In genomic region chr2:21118302-21118920, GRCh38 we compare ENCODE assay signal across 8 cellular contexts. TPM values are rescaled to one million over a fixed set of nuclear protein-coding genes. Genes with fewer than 3 reads are reported as not detected.
DNase-seq lines count a peak whose midpoint lies in the region; ATAC-seq, FAIRE-seq and TF ChIP-seq lines count a peak whose summit lies in the region.

No MANE protein-coding gene starts in this region.

- H3K9me3 ChIP-seq in A549 (no peaks in the 10 kb centered on the region), gastrocnemius medialis (no peaks in the 10 kb centered on the region)

- no peak overlapping the region for H3K4me2 ChIP-seq in A549

- POLR2A ChIA-PET in A549 (lab: Yijun Ruan, JAX), result no interaction called here

- H3K4me1 ChIP-seq in A549 (no peaks in the 10 kb centered on the region), gastrocnemius medialis (no peaks in the 10 kb centered on the region)

- TF ChIP-seq POLR2A in A549 (IDR thresholded peaks at IDR 0.05; ENCODE audit: low read length) (no peak), gastrocnemius medialis (IDR thresholded peaks at IDR 0.05) (no peak)

- intact Hi-C loops in gastrocnemius medialis (cut with DNase I; ENCODE audit: low total_unique reads), result loop anchor here (1.0 to 5.0 kb wide), 3 partner anchors 75 to 458 kb away; no protein-coding TSS in a partner anchor

- no peak overlapping the region for H3K4me3 ChIP-seq in A549
- H3K4me3 ChIP-seq in Jurkat, Clone E6-1 (ENCODE audit: low read length), result no peak overlapping the region
- no peak overlapping the region for H3K4me3 ChIP-seq in gastrocnemius medialis

- in situ Hi-C loops in gastrocnemius medialis (cut with MboI; ENCODE audit: low sequenced_read_pairs in 4 of 4), result loop anchor here (5.0 to 25.0 kb wide), 6 partner anchors 66 to 456 kb away; partner anchors contain the start of genes GDF7 (in 3 of the 4), APOB (in 1 of the 4) and HS1BP3 (in 1 of the 4)

- FAIRE-seq in A549 (lab: Jason Lieb, UNC), result peak; percentile 72

- 15% methylated on average over 3 of the region's 3 CpGs for WGBS in A549 (ENCODE audit: missing lambda C conversion rate)

- no peaks in the 10 kb centered on the region for H3K27me3 ChIP-seq in gastrocnemius medialis

- peak; percentile 91 to 92; a peak in 5 of 6 replicates for ATAC-seq in A549
- peak; percentile 36 to 49 for ATAC-seq in gastrocnemius medialis
- no peak for ATAC-seq in HG02642 (IDR thresholded peaks at IDR 0.05; ENCODE audit: poor library complexity, unreplicated experiment)

- DNase-seq in A549 (ENCODE audit: low read depth in 1 of 2, low spot score in 1 of 2) (peak; percentile 18 to 46), GM10266 (ENCODE audit: extremely low spot score) (peak; percentile 34), SW480 (ENCODE audit: low spot score) (peak; percentile 69), glomerular visceral epithelial cell (ENCODE audit: extremely low spot score) (peak; percentile 11), gastrocnemius medialis (peak in 1 of 2 donors; percentile 27), cerebellar nuclear complex (lab: John Stamatoyannopoulos, UW) (no peak)
- DNase-seq in Jurkat, Clone E6-1 (ENCODE audit: low read depth, low spot score), result peak; percentile 25

- TF ChIP-seq EP300 in A549 (IDR thresholded peaks at IDR 0.05), result no peak

- peak; percentile 64 to 73 for TF ChIP-seq RAD21 in A549 (conservative IDR thresholded peaks at IDR 0.05 in 1 of 2, IDR thresholded peaks at IDR 0.05 in 1 of 2)

- CTCF ChIA-PET in A549 (lab: Yijun Ruan, JAX), result interaction anchor here (0.7 to 9.4 kb wide), 12 partner anchors 13 to 462 kb away, joined by 3 to 130 read pairs (median 4); partner anchors contain the start of gene APOB

- no peaks in the 10 kb centered on the region for H3K36me3 ChIP-seq in gastrocnemius medialis

- peak; percentile 59 for TF ChIP-seq CTCF in A549 (IDR thresholded peaks at IDR 0.05)
- TF ChIP-seq CTCF in GM10266 (IDR thresholded peaks at IDR 0.05; ENCODE audit: control insufficient read depth, insufficient read depth, low read depth, missing control alignments), result peak; percentile 27
- TF ChIP-seq CTCF in gastrocnemius medialis (IDR thresholded peaks at IDR 0.05 in 4 of 5, conservative IDR thresholded peaks at IDR 0.05 in 1 of 5), result peak; percentile 25 to 50 (median 48)

- H3K27ac ChIP-seq in A549, result no peak overlapping the region
- H3K27ac ChIP-seq in gastrocnemius medialis, result no peak overlapping the region

TF ChIP-seq in A549, 52 proteins besides CTCF, POLR2A, EP300 and RAD21:
- no peak for TF ChIP-seq FOXS1 (CRISPR knock-in tag; IDR thresholded peaks at IDR 0.05)
- TF ChIP-seq SMC3 (IDR thresholded peaks at IDR 0.05), result peak; percentile 63

RNA-seq across cellular contexts. Expression of gene TDRD15, which starts 5.4 kb away (rescaled TPM):
- polyA plus RNA-seq in A549 (2011; rRNA removed) (not detected in 2 replicates), A549 (2017; fragmentation: RNase III; extraction: RNeasy Plus Mini Kit Qiagen cat#74134 plus additional on column Dnase treatment) (not detected in 3 replicates)
- not detected in 2 replicates for polyA plus RNA-seq in A549 (2012; cell fraction: cytosol; rRNA removed)
- polyA plus RNA-seq in A549 (2012; cell fraction: nucleus; rRNA removed), result not detected in 2 replicates
- not detected in 2 replicates for polyA minus RNA-seq in A549 (2011; rRNA and poly(A)+ RNA removed)
- not detected for polyA plus RNA-seq in Jurkat, Clone E6-1 (2012; ENCODE audit: insufficient read depth, insufficient read length)
- total RNA-seq in gastrocnemius medialis, result under 1 TPM in 1 of 4 donors, not detected in 3; 0.68 TPM

Comparison
In these comparisons a context has a peak if more than half of its experiments do, and no peak if none do; other contexts are left out.
1. DNase-seq: peak in A549 (2 of 2), GM10266 (single experiment), Jurkat, Clone E6-1 (single experiment), SW480 (single experiment) and glomerular visceral epithelial cell (single experiment); none in cerebellar nuclear complex (0 of 2).
2. Peak in every context shown above with its lines, with median percentiles within 50 percentile points of each other: CTCF ChIP-seq.